ENCODE assay signal across 31 cellular contexts in genomic region chrX:154791951-154792350, GRCh38. TPM values are rescaled to one million over a fixed set of nuclear protein-coding genes. Genes with fewer than 3 reads are reported as not detected.
"Had no signal": no experiment of that assay in that cellular context is flagged by ENCODE, and none has a peak within 500 bp of the region (broad histone marks: within the 10 kb centered on the region; RNA-seq: fewer than 3 reads in every experiment).

No MANE protein-coding gene starts in this region.

- H3K4me1 Mint-ChIP-seq: central memory CD8-positive, alpha-beta T cell had no signal

- FAIRE-seq: bronchial epithelial cell had no signal

- H3K27me3 ChIP-seq: ascending aorta, body of pancreas, SJCRH30 had no signal

- H3K4me3 Mint-ChIP-seq: activated B cell treated with CpG ODN at 0.5 μM for 24 hours; central memory CD8-positive, alpha-beta T cell had no signal

- H3K4me1 ChIP-seq: ascending aorta, SJCRH30 had no signal

- H3K27me3 Mint-ChIP-seq: activated B cell treated with CpG ODN at 0.5 μM for 24 hours; central memory CD8-positive, alpha-beta T cell had no signal

- ATAC-seq: Panc1 had no signal

- H3K27ac ChIP-seq: ascending aorta, RWPE1, SJCRH30 had no signal

- H3K4me3 ChIP-seq: ascending aorta, body of pancreas, SJCRH30 had no signal

- DNase-seq: activated B cell treated with CpG ODN at 0.5 μM for 24 hours; activated CD4-positive, alpha-beta T cell treated with anti-CD3 and anti-CD28 coated beads for 4 hours; activated CD8-positive, alpha-beta memory T cell treated with anti-CD3 and anti-CD28 coated beads for 24 hours; activated naive CD4-positive, alpha-beta T cell treated with anti-CD3 and anti-CD28 coated beads, Interleukin-2, amount 50 U/mL, for 16 hours; activated T-cell treated with anti-CD3 and anti-CD28 coated beads, Interleukin-2, amount 50 U/mL, for 48 hours; amniotic stem cell; IMR-90; KG1; NCI-H1048; NCI-H146; NCI-H187 treated with DMSO at 0.1 percent for 48 hours; NCI-H2171; NCI-H2227 treated with DMSO at 0.1 percent for 48 hours; NCI-H446 treated with DMSO at 0.1 percent for 48 hours; NCI-H526; NCI-H82; NK-92 treated with Interleukin-12 subunit alpha and Interleukin-12 subunit beta, amount 100 ng/mL, for 24 hours; OCI-M1; Right ventricle myocardium superior; SJCRH30; SK-N-SH; T-helper 9 cell had no signal

- H3K9me3 ChIP-seq: ascending aorta, body of pancreas, SJCRH30, SK-N-SH had no signal

- H3K27ac Mint-ChIP-seq: activated B cell treated with CpG ODN at 0.5 μM for 24 hours had no signal

- H3K4me2 ChIP-seq: SK-N-SH had no signal

- H3K9me3 Mint-ChIP-seq: activated B cell treated with CpG ODN at 0.5 μM for 24 hours; central memory CD8-positive, alpha-beta T cell had no signal

- H3K9ac ChIP-seq: SK-N-SH had no signal

- H3K36me3 ChIP-seq: ascending aorta, SJCRH30 had no signal

RNA-seq across cellular contexts. Expression of gene MPP1, which starts 13.3 kb away (rescaled TPM):
- total RNA-seq: SJCRH30 had no signal

RNA-seq across cellular contexts. Expression of gene GAB3, which starts 41.1 kb away (rescaled TPM):
- total RNA-seq: SJCRH30 had no signal

RNA-seq across cellular contexts. Expression of gene SMIM9, which starts 42.5 kb away (rescaled TPM):
- total RNA-seq: activated B cell treated with CpG ODN at 0.5 μM for 24 hours; ascending aorta; body of pancreas; bronchial epithelial cell; IMR-90; LHCN-M2; M059J; Right ventricle myocardium superior; SJCRH30; T-helper 1 cell treated with Interleukin-12 subunit alpha and Interleukin-12 subunit beta and Interleukin-4 antibody, amounts not matched to agents 30 ng/mL and 1 ng/mL, for 36 hours had no signal
- polyA plus RNA-seq: IMR-90, SK-N-SH had no signal
